In genomic region chrX:24676403-24677024, GRCh38 we compare ENCODE assay signal across 9 cellular contexts. TPM values are rescaled to one million over a fixed set of nuclear protein-coding genes. Genes with fewer than 3 reads are reported as not detected.
DNase-seq lines count a peak whose midpoint lies in the region; ATAC-seq, FAIRE-seq and TF ChIP-seq lines count a peak whose summit lies in the region.
"Had no signal": no experiment of that assay in that cellular context is flagged by ENCODE, and none has a peak within 500 bp of the region (broad histone marks: within the 10 kb centered on the region; RNA-seq: fewer than 3 reads in every experiment).

No MANE protein-coding gene starts in this region.

- no peak for TF ChIP-seq POLR2A in esophagus squamous epithelium (IDR thresholded peaks at IDR 0.05)

- no peaks in the 10 kb centered on the region for H3F3A ChIP-seq in Loucy (ENCODE audit: low read depth)

- no peaks in the 10 kb centered on the region for H3K36me3 ChIP-seq in Loucy (ENCODE audit: insufficient read depth, low read length)
- H3K36me3 ChIP-seq in pancreas, result no peaks in the 10 kb centered on the region
- no peaks in the 10 kb centered on the region for H3K36me3 ChIP-seq in esophagus squamous epithelium

- intact Hi-C loops in pancreas (cut with DNase I), result no loop called here
- intact Hi-C loops in esophagus squamous epithelium (cut with DNase I), result no loop called here

- H2AFZ ChIP-seq in Loucy (ENCODE audit: low read length), result peak overlapping the region; percentile 64

- H3K9me3 ChIP-seq in Loucy (ENCODE audit: insufficient read depth, low read depth, low read length) (no peaks in the 10 kb centered on the region), pancreas (no peaks in the 10 kb centered on the region), esophagus squamous epithelium (no peaks in the 10 kb centered on the region)

- FAIRE-seq in pancreas (lab: Jason Lieb, UNC), result peak; percentile 92

- H3K9me2 ChIP-seq in Loucy (replicated peaks; ENCODE audit: low read depth, low read length), result no peaks in the 10 kb centered on the region

- no peak overlapping the region for H3K4me2 ChIP-seq in Loucy (ENCODE audit: low read depth, low read length, poor library complexity, severe bottlenecking)

- ATAC-seq in pancreas, result peak; percentile 55 to 73 (median 70)
- ATAC-seq in GM18907 (IDR thresholded peaks at IDR 0.05; ENCODE audit: unreplicated experiment), result no peak

- peak; percentile 0; the same call in 1 of the 2 replicates for TF ChIP-seq CTCF in Loucy (conservative IDR thresholded peaks at IDR 0.05; ENCODE audit: low read length)
- peak; percentile 20 to 68 (median 48) for TF ChIP-seq CTCF in pancreas (IDR thresholded peaks at IDR 0.05)
- peak in 2 of 6 experiments; percentile 25 to 55 for TF ChIP-seq CTCF in esophagus squamous epithelium (IDR thresholded peaks at IDR 0.05)

- H3K4me3 ChIP-seq in Loucy (ENCODE audit: low read length, poor library complexity, severe bottlenecking), result no peak overlapping the region
- H3K4me3 ChIP-seq in pancreas, result no peak overlapping the region
- no peak overlapping the region for H3K4me3 ChIP-seq in esophagus squamous epithelium

- H3K4me1 ChIP-seq in Loucy (ENCODE audit: insufficient read depth, low read length, poor library complexity, severe bottlenecking), result no peaks in the 10 kb centered on the region
- H3K4me1 ChIP-seq in pancreas, result peaks cover 0 to 5% (median 0%) of the 10 kb centered on the region in 3 donors
- no peaks in the 10 kb centered on the region for H3K4me1 ChIP-seq in esophagus squamous epithelium

- DNase-seq in NCI-H2107 (lab: John Stamatoyannopoulos, UW) (peak; percentile 4), NCI-H2107 treated with DMSO at 0.1 percent for 48 hours (lab: John Stamatoyannopoulos, UW; ENCODE audit: unreplicated experiment) (no peak), dermis microvascular lymphatic vessel endothelial cell (ENCODE audit: low read depth in 2 of 2) (peak; percentile 2), pancreas (no peak), esophagus squamous epithelium (lab: John Stamatoyannopoulos, UW) (no peak), OCI-M2 (lab: John Stamatoyannopoulos, UW; ENCODE audit: unreplicated experiment) (no peak)

- H3K79me2 ChIP-seq in Loucy (ENCODE audit: insufficient read depth, low read length), result no peaks in the 10 kb centered on the region

- no peaks in the 10 kb centered on the region for H4K20me1 ChIP-seq in Loucy (ENCODE audit: insufficient read depth, low read length, poor library complexity, severe bottlenecking)

- H3K27me3 ChIP-seq in Loucy (ENCODE audit: insufficient read depth, low read length, poor library complexity, severe bottlenecking) (no peaks in the 10 kb centered on the region), pancreas (no peaks in the 10 kb centered on the region), esophagus squamous epithelium (no peaks in the 10 kb centered on the region)

- 25 to 33% methylated on average over 5 of the region's 5 CpGs for WGBS in pancreas, 2 donors
- 0 to 35% methylated on average over 3 to 5 of the region's 5 CpGs for WGBS in esophagus squamous epithelium, 2 donors

- H3K9ac ChIP-seq in Loucy (ENCODE audit: low read depth, low read length, poor library complexity, severe bottlenecking), result no peak overlapping the region

- H3K27ac ChIP-seq in pancreas (no peak overlapping the region), esophagus squamous epithelium (no peak overlapping the region)

RNA-seq across cellular contexts. Expression of gene POLA1, which starts 17.2 kb away (rescaled TPM):
- 11.5 and 16.3 TPM in 2 replicates for total RNA-seq in dermis microvascular lymphatic vessel endothelial cell
- 1 to 10 TPM; 3.4 to 6.1 (median 5.3) TPM for total RNA-seq in pancreas
- polyA plus RNA-seq in pancreas, result 1 to 10 TPM; 1.4 to 2.4 TPM
- total RNA-seq in esophagus squamous epithelium, result 10 to 100 TPM in 3 of 4 donors, 1 to 10 TPM in 1; 5.3 to 14.7 (median 13.1) TPM

RNA-seq across cellular contexts. Expression of gene PCYT1B, which starts 29.4 kb away (rescaled TPM):
- under 0.01 TPM in 1 of 2 replicates, not detected in the other for total RNA-seq in dermis microvascular lymphatic vessel endothelial cell
- 1 to 10 TPM; 1.6 to 2.9 (median 1.8) TPM for total RNA-seq in pancreas
- polyA plus RNA-seq in pancreas, result 1 to 10 TPM in 1 of 2 donors, under 1 TPM in 1; 0.84 to 1.3 TPM
- 1 to 10 TPM in 3 of 4 donors, under 1 TPM in 1; 0.13 to 3.5 (median 1.7) TPM for total RNA-seq in esophagus squamous epithelium
- total RNA-seq: natural killer cell treated with Interleukin-12 subunit alpha and Interleukin-12 subunit beta and Interleukin-15 and Interleukin-18, amount 100 ng/mL, for 72 hours had no signal

Comparison
In these comparisons a context has a peak if more than half of its experiments do, and no peak if none do; other contexts are left out.
1. DNase-seq: peak in NCI-H2107 (single experiment) and dermis microvascular lymphatic vessel endothelial cell (2 of 2); none in NCI-H2107 treated with DMSO at 0.1 percent for 48 hours (single experiment), pancreas (0 of 6), esophagus squamous epithelium (single experiment) and OCI-M2 (single experiment).